In the genomic region with DNA sequence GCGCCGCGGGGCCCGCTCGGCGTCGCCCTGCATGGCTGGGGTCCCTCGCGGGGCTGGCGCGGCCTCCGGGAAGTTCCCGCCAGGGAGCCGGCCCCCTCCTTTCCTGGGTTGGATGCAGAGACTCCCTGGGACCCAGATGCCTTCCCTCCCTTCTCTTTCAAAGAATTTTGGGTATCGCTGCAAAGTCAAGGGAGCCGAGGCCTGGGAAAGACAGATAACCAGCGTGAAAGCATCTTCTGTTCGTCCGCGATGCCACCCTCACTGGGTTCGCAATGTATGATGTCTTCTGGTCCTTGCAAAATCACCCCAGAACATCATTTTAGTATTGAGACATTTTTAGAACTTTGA, we compare ENCODE assay signal across 9 cellular contexts. TPM values are rescaled to one million over a fixed set of nuclear protein-coding genes. Genes with fewer than 3 reads are reported as not detected.
DNase-seq lines count a peak whose midpoint lies in the region; ATAC-seq and TF ChIP-seq lines count a peak whose summit lies in the region.
"Had no signal": no experiment of that assay in that cellular context is flagged by ENCODE, and none has a peak within 500 bp of the region (broad histone marks: within the 10 kb centered on the region; RNA-seq: fewer than 3 reads in every experiment).

No MANE protein-coding gene starts in this region.

- no peak overlapping the region for H3K27ac Mint-ChIP-seq in CD4-positive, alpha-beta memory T cell
- no peak overlapping the region for H3K27ac Mint-ChIP-seq in neural progenitor cell

- H3K4me1 ChIP-seq in CD4-positive, alpha-beta memory T cell (ENCODE audit: insufficient read depth, low read length) = peaks cover 4% of the 10 kb centered on the region
- H3K4me1 ChIP-seq in duodenal mucosa (ENCODE audit: control insufficient read depth in 1 of 2, insufficient read depth in 2 of 2, low read length in 2 of 2) (peaks cover 4 to 5% of the 10 kb centered on the region in 2 donors), neural progenitor cell (no peaks in the 10 kb centered on the region)

- CTCF ChIA-PET in CD4-positive, alpha-beta memory T cell (lab: Charles Lee; ENCODE audit: partially characterized antibody) = no interaction called here

- no peaks in the 10 kb centered on the region for H3F3A ChIP-seq in neural progenitor cell (ENCODE audit: low read depth)

- peaks cover 40 to 53% of the 10 kb centered on the region in 2 donors for H3K27me3 Mint-ChIP-seq in CD4-positive, alpha-beta memory T cell
- peaks cover 41% of the 10 kb centered on the region for H3K27me3 Mint-ChIP-seq in neural progenitor cell (ENCODE audit: insufficient read depth, low read depth)

- H3K36me3 Mint-ChIP-seq in CD4-positive, alpha-beta memory T cell = peaks cover 1 to 5% of the 10 kb centered on the region in 2 donors
- no peaks in the 10 kb centered on the region for H3K36me3 Mint-ChIP-seq in neural progenitor cell

- H3K27me3 ChIP-seq in CD4-positive, alpha-beta memory T cell (ENCODE audit: insufficient read depth, low read length) = no peaks in the 10 kb centered on the region
- peaks cover 9% of the 10 kb centered on the region in 2 donors for H3K27me3 ChIP-seq in duodenal mucosa (ENCODE audit: control insufficient read depth in 1 of 2, insufficient read depth in 2 of 2, low read length in 2 of 2)
- H3K27me3 ChIP-seq in neural progenitor cell = peaks cover 60% of the 10 kb centered on the region

- no peak overlapping the region for H3K4me3 ChIP-seq in CD4-positive, alpha-beta memory T cell (ENCODE audit: low read length in 2 of 2)
- H3K4me3 ChIP-seq in duodenal mucosa (ENCODE audit: low read depth in 1 of 2, low read length in 2 of 2) (peak overlapping the region; percentile 38 to 50), neural progenitor cell (peak overlapping the region; percentile 42)

- no peaks in the 10 kb centered on the region for H3K79me2 ChIP-seq in neural progenitor cell (ENCODE audit: low read depth)

- H3K4me1 Mint-ChIP-seq in CD4-positive, alpha-beta memory T cell = peaks cover 4 to 11% (median 9%) of the 10 kb centered on the region in 4 donors
- H3K4me1 Mint-ChIP-seq in neural progenitor cell = no peaks in the 10 kb centered on the region

- H3K9ac ChIP-seq in duodenal mucosa (ENCODE audit: low read depth in 1 of 2, low read length in 2 of 2) = peak overlapping the region in 1 of 2 donors; percentile 33
- no peak overlapping the region for H3K9ac ChIP-seq in neural progenitor cell

- H3K27ac ChIP-seq in CD4-positive, alpha-beta memory T cell (ENCODE audit: low read depth, low read length) = no peak overlapping the region
- H3K27ac ChIP-seq in duodenal mucosa (ENCODE audit: low read depth, low read length) (peak overlapping the region; percentile 72), neural progenitor cell (no peak overlapping the region)

- peak; percentile 23 for ATAC-seq in HG03108 (IDR thresholded peaks at IDR 0.05; ENCODE audit: unreplicated experiment)
- ATAC-seq in omental fat pad (ENCODE audit: low FRiP score) = no peak

- no peak for DNase-seq in CD4-positive, alpha-beta memory T cell
- DNase-seq in neural progenitor cell (ENCODE audit: low spot score) (no peak), inferior parietal cortex (ENCODE audit: extremely low spot score) (no peak), omental fat pad (ENCODE audit: low spot score) (no peak), occipital lobe (lab: John Stamatoyannopoulos, UW) (no peak)
- DNase-seq in stimulated activated CD4-positive, alpha-beta T cell treated with anti-CD3 and anti-CD28 coated beads, Interleukin-4, amount 100 ng/mL, for 4 hours = no peak

- H3K36me3 ChIP-seq in CD4-positive, alpha-beta memory T cell (ENCODE audit: insufficient read depth, low read length) = no peaks in the 10 kb centered on the region
- no peaks in the 10 kb centered on the region for H3K36me3 ChIP-seq in duodenal mucosa (ENCODE audit: control insufficient read depth in 1 of 2, insufficient read depth in 2 of 2, low read length in 2 of 2)
- H3K36me3 ChIP-seq in neural progenitor cell = no peaks in the 10 kb centered on the region

- no peaks in the 10 kb centered on the region for H3K9me3 ChIP-seq in CD4-positive, alpha-beta memory T cell (ENCODE audit: control insufficient read depth in 1 of 2, low read length in 2 of 2)
- H3K9me3 ChIP-seq in duodenal mucosa (ENCODE audit: control insufficient read depth in 1 of 2, low read length in 2 of 2) (no peaks in the 10 kb centered on the region), neural progenitor cell (ENCODE audit: low read depth) (no peaks in the 10 kb centered on the region)

- TF ChIP-seq CTCF in neural progenitor cell (IDR thresholded peaks at IDR 0.05) (no peak), omental fat pad (IDR thresholded peaks at IDR 0.05) (no peak)

- peak overlapping the region; percentile 15 to 77 (median 66) for H3K4me3 Mint-ChIP-seq in CD4-positive, alpha-beta memory T cell
- peak overlapping the region; percentile 69 for H3K4me3 Mint-ChIP-seq in neural progenitor cell

- H3K9me3 Mint-ChIP-seq in CD4-positive, alpha-beta memory T cell = peaks cover 2 to 10% (median 4%) of the 10 kb centered on the region in 8 donors
- peaks cover 8% of the 10 kb centered on the region for H3K9me3 Mint-ChIP-seq in neural progenitor cell

- POLR2A ChIA-PET in CD4-positive, alpha-beta memory T cell (lab: Charles Lee; ENCODE audit: partially characterized antibody) = no interaction called here

- H4K20me1 ChIP-seq in neural progenitor cell (ENCODE audit: low read depth) = no peaks in the 10 kb centered on the region

- H2AFZ ChIP-seq in neural progenitor cell (replicated peaks) = peak overlapping the region; percentile 99

- intact Hi-C loops in CD4-positive, alpha-beta memory T cell (cut with micrococcal nuclease) = no loop called here

- H3K4me2 ChIP-seq in neural progenitor cell = peak overlapping the region; percentile 73

RNA-seq across cellular contexts. Expression of gene IRAK3, which starts 0.4 kb away (rescaled TPM):
- total RNA-seq in CD4-positive, alpha-beta memory T cell = under 1 TPM; 0.44 to 0.47 TPM
- under 1 TPM in 1 of 2 donors, not detected in 1; 0.14 TPM for polyA plus RNA-seq in CD4-positive, alpha-beta memory T cell
- total RNA-seq in neural progenitor cell (ENCODE audit: low replicate concordance) (0.37 and 3.0 TPM in 2 replicates), omental fat pad (100 to 1,000 TPM in 1 of 4 donors, 10 to 100 TPM in 3; 62.3 to 136 (median 76.2) TPM), occipital lobe (5.5 TPM)
- total RNA-seq: SK-MEL-5 had no signal

RNA-seq across cellular contexts. Expression of gene TMBIM4, which starts 19.7 kb away (rescaled TPM):
- 100 to 1,000 TPM in 1 of 2 experiments, 10 to 100 TPM in 1; 98.5 to 108 TPM for total RNA-seq in CD4-positive, alpha-beta memory T cell
- polyA plus RNA-seq in CD4-positive, alpha-beta memory T cell = 100 to 1,000 TPM; 284 to 486 TPM
- total RNA-seq in neural progenitor cell (ENCODE audit: low replicate concordance) (63.7 and 67.4 TPM in 2 replicates), omental fat pad (100 to 1,000 TPM; 137 to 231 (median 209) TPM), occipital lobe (51.3 TPM)

RNA-seq across cellular contexts. Expression of gene LLPH, which starts 58.9 kb away (rescaled TPM):
- 10 to 100 TPM; 25.8 to 26.4 TPM for total RNA-seq in CD4-positive, alpha-beta memory T cell
- 10 to 100 TPM; 33.9 to 35.9 TPM for polyA plus RNA-seq in CD4-positive, alpha-beta memory T cell
- 6.0 and 19.9 TPM in 2 replicates for total RNA-seq in neural progenitor cell (ENCODE audit: low replicate concordance)
- total RNA-seq in omental fat pad = 10 to 100 TPM in 1 of 4 donors, 1 to 10 TPM in 3; 6.8 to 10.1 (median 7.6) TPM
- 8.9 TPM for total RNA-seq in occipital lobe

Comparison
In these comparisons a context has a peak if more than half of its experiments do, and no peak if none do; other contexts are left out.
1. H3K4me3 ChIP-seq: peak in duodenal mucosa (2 of 2) and neural progenitor cell (single experiment); none in CD4-positive, alpha-beta memory T cell (0 of 2).